ENCODE assay signal across 24 cellular contexts in the genomic region with DNA sequence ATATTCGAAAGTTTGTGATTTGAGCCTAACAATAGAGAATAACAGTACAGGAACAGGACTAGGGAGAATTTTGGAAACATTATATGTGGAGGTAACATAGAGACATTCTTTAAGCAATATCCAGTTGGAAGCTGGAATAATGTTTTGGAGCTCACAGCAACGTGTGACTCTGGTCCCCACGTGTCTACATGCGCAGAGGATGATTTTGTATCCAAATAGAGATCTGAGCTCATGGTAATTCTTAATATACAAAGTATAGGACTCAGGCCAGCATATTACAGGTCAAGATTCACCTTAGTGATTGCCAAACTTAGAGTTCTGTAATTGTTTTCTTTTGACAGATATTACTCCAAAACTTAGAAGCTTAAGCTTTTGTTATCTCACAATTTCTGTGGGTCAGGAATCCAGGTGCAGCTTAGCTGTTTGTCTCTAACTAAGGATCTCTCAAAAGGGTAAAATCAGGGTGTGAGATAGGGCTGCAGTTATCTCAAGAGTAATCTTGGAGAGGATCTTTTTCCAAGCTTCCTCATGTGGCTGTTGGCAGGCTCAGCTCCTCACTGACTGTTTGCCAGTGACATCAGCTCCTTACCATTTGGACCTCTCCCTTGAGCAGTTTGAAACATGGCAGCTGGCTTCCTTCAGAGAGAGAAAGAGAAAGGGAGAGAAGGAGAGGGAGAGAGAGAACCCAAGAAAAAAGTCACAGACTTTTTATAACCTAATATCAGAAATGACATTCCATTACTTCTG.
"Had no signal": no experiment of that assay in that cellular context is flagged by ENCODE, and none has a peak within 500 bp of the region (broad histone marks: within the 10 kb centered on the region; RNA-seq: fewer than 3 reads in every experiment).

No MANE protein-coding gene starts in this region.

- H3K27me3 Mint-ChIP-seq: activated T-cell treated with anti-CD3 and anti-CD28 coated beads, Interleukin-2, amount 50 U/mL, for 24 hours; activated T-helper 17 cell treated with anti-CD3 and anti-CD28 coated beads, Interleukin-2, amount 50 U/mL, for 72 hours; effector memory CD8-positive, alpha-beta T cell; naive B cell; stimulated activated naive B cell treated with anti-CD40 and anti-IgM and Interleukin-4, amounts not matched to agents 10 μg/mL and 1 μg/mL and 100 μg/mL, for 72 hours; T-cell had no signal

- H3K27ac Mint-ChIP-seq: activated naive CD4-positive, alpha-beta T cell treated with anti-CD3 and anti-CD28 coated beads, Interleukin-2, amount 50 U/mL, for 72 hours; activated T-cell treated with anti-CD3 and anti-CD28 coated beads, Interleukin-2, amount 50 U/mL, for 24 hours; activated T-helper 17 cell treated with anti-CD3 and anti-CD28 coated beads, Interleukin-2, amount 50 U/mL, for 72 hours; effector memory CD8-positive, alpha-beta T cell; naive B cell; stimulated activated naive B cell treated with anti-CD40 and anti-IgM and Interleukin-4, amounts not matched to agents 10 μg/mL and 1 μg/mL and 100 μg/mL, for 72 hours; T-cell; T-helper 2 cell treated with Interferon-gamma antibody and Interleukin-4, amounts not matched to agents 5 μg/mL and 100 μg/mL, for 36 hours had no signal

- H3K4me1 Mint-ChIP-seq: activated T-helper 17 cell treated with anti-CD3 and anti-CD28 coated beads, Interleukin-2, amount 50 U/mL, for 72 hours; naive B cell; stimulated activated naive B cell treated with anti-CD40 and anti-IgM and Interleukin-4, amounts not matched to agents 10 μg/mL and 1 μg/mL and 100 μg/mL, for 72 hours; T-cell had no signal

- H3K36me3 ChIP-seq: ascending aorta, colonic mucosa, esophagus squamous epithelium, gastroesophageal sphincter, sigmoid colon, upper lobe of left lung, WERI-Rb-1 had no signal

- H3K4me3 ChIP-seq: ascending aorta, colonic mucosa, dorsolateral prefrontal cortex, esophagus squamous epithelium, gastroesophageal sphincter, sigmoid colon, testis, upper lobe of left lung had no signal

- H3K27me3 ChIP-seq: ascending aorta, colonic mucosa, dorsolateral prefrontal cortex, esophagus squamous epithelium, gastroesophageal sphincter, sigmoid colon, testis, upper lobe of left lung had no signal

- H3K9me3 ChIP-seq: ascending aorta, colonic mucosa, esophagus squamous epithelium, gastroesophageal sphincter, sigmoid colon, testis, upper lobe of left lung had no signal

- DNase-seq: activated CD4-positive, CD25-positive, alpha-beta regulatory T cell treated with anti-CD3 and anti-CD28 coated beads, Interleukin-2, amount 50 U/mL, for 72 hours; activated T-cell treated with anti-CD3 and anti-CD28 coated beads, Interleukin-2, amount 50 U/mL, for 24 hours; colonic mucosa; dorsolateral prefrontal cortex; effector memory CD8-positive, alpha-beta T cell; esophagus squamous epithelium; head of caudate nucleus; hypothalamus; left colon; naive B cell; retina; sigmoid colon; stimulated activated CD4-positive, alpha-beta T cell treated with anti-CD3 and anti-CD28 coated beads, Interleukin-2, amount 100 ng/mL, for 48 hours; stimulated activated CD8-positive, alpha-beta memory T cell treated with anti-CD3 and anti-CD28 coated beads, Interleukin-4, amount 100 ng/mL, for 48 hours; stimulated activated naive B cell treated with anti-CD40 and anti-IgM and Interleukin-4, amounts not matched to agents 10 μg/mL and 1 μg/mL and 100 μg/mL, for 72 hours; T-cell; testis; upper lobe of left lung; WERI-Rb-1 had no signal

- ATAC-seq: activated naive CD4-positive, alpha-beta T cell treated with anti-CD3 and anti-CD28 coated beads, Interleukin-2, amount 50 U/mL, for 72 hours; activated T-helper 17 cell treated with anti-CD3 and anti-CD28 coated beads, Interleukin-2, amount 50 U/mL, for 72 hours; effector memory CD8-positive, alpha-beta T cell; gastroesophageal sphincter; left colon; stimulated activated naive B cell treated with anti-CD40 and anti-IgM and Interleukin-4, amounts not matched to agents 10 μg/mL and 1 μg/mL and 100 μg/mL, for 72 hours; T-cell had no signal

- H3K4me1 ChIP-seq: ascending aorta, colonic mucosa, gastroesophageal sphincter, upper lobe of left lung had no signal

- H3K27ac ChIP-seq: ascending aorta, colonic mucosa, dorsolateral prefrontal cortex, esophagus squamous epithelium, gastroesophageal sphincter, sigmoid colon, testis, upper lobe of left lung, WERI-Rb-1 had no signal

- H3K36me3 Mint-ChIP-seq: naive B cell; stimulated activated naive B cell treated with anti-CD40 and anti-IgM and Interleukin-4, amounts not matched to agents 10 μg/mL and 1 μg/mL and 100 μg/mL, for 72 hours; T-cell had no signal

- H3K4me3 Mint-ChIP-seq: activated T-cell treated with anti-CD3 and anti-CD28 coated beads, Interleukin-2, amount 50 U/mL, for 24 hours; activated T-helper 17 cell treated with anti-CD3 and anti-CD28 coated beads, Interleukin-2, amount 50 U/mL, for 72 hours; effector memory CD8-positive, alpha-beta T cell; naive B cell; stimulated activated naive B cell treated with anti-CD40 and anti-IgM and Interleukin-4, amounts not matched to agents 10 μg/mL and 1 μg/mL and 100 μg/mL, for 72 hours; T-cell; T-helper 2 cell treated with Interferon-gamma antibody and Interleukin-4, amounts not matched to agents 5 μg/mL and 100 μg/mL, for 36 hours had no signal

- H3K9me3 Mint-ChIP-seq: stimulated activated naive B cell treated with anti-CD40 and anti-IgM and Interleukin-4, amounts not matched to agents 10 μg/mL and 1 μg/mL and 100 μg/mL, for 72 hours had no signal
